Comparison of ENCODE assay signal across 19 cellular contexts in the genomic region with DNA sequence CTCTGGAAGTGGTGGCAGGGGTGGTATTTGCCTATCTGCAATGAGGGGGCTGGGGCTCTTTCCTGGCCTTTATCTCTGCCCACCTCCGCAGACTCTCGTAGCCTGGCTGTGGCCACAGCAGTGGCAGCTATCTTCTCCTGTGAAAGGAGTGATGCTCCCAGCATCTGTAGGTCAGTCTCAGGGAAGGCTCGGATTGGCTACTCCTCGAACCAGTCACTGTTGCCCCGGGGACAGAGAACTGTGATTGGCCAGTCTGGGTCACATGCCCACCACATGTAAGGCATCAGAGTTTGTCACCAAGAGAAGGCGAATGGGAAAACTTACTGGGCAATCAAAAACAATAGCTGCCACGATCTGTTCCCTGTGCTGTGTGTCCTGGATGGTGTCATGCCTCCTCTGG. TPM values are rescaled to one million over a fixed set of nuclear protein-coding genes. Genes with fewer than 3 reads are reported as not detected.
"Had no signal": no experiment of that assay in that cellular context is flagged by ENCODE, and none has a peak within 500 bp of the region (broad histone marks: within the 10 kb centered on the region; RNA-seq: fewer than 3 reads in every experiment).

No MANE protein-coding gene starts in this region.

- ATAC-seq: activated naive CD8-positive, alpha-beta T cell treated with anti-CD3 and anti-CD28 coated beads, Interleukin-2, amount 50 U/mL, for 24 hours; foreskin keratinocyte; heart left ventricle; left lobe of liver; sciatic nerve had no signal

- H3K27me3 ChIP-seq: ascending aorta, upper lobe of left lung had no signal

- H3K36me3 ChIP-seq: ascending aorta, heart left ventricle, prostate gland, upper lobe of left lung had no signal

- H3K27ac ChIP-seq: ascending aorta, foreskin keratinocyte, heart left ventricle, prostate gland, upper lobe of left lung had no signal

- H3K9me3 ChIP-seq: ascending aorta, heart left ventricle, prostate gland, upper lobe of left lung had no signal

- H3K4me3 ChIP-seq: ascending aorta, heart left ventricle, prostate gland, upper lobe of left lung had no signal

- FAIRE-seq: bronchial epithelial cell had no signal

- H3K4me1 ChIP-seq: foreskin keratinocyte, prostate gland had no signal

- DNase-seq: activated CD4-positive, alpha-beta memory T cell treated with anti-CD3 and anti-CD28 coated beads, Interleukin-2, amount 10 ng/mL, durations not matched to agents 7 days and 5 days; activated CD4-positive, alpha-beta T cell treated with anti-CD3 and anti-CD28 coated beads for 1 hour; activated gamma-delta T cell; activated naive CD8-positive, alpha-beta T cell treated with anti-CD3 and anti-CD28 coated beads, Interleukin-2, amount 50 U/mL, for 24 hours; activated T-cell treated with anti-CD3 and anti-CD28 coated beads, Interleukin-2, amount 50 U/mL, for 48 hours; foreskin keratinocyte; heart left ventricle; mammary epithelial cell; nucleus accumbens; stimulated activated CD4-positive, alpha-beta T cell treated with anti-CD3 and anti-CD28 coated beads, Interleukin-12 subunit alpha, Interleukin-12 subunit beta, amount 100 ng/mL, for 4 hours; stimulated activated naive CD4-positive, alpha-beta T cell; substantia nigra; upper lobe of left lung had no signal

RNA-seq across cellular contexts. Expression of gene FGD5, which starts 30.1 kb away (rescaled TPM):
- total RNA-seq: bronchial epithelial cell; foreskin keratinocyte; mammary epithelial cell; natural killer cell treated with Interleukin-12 subunit alpha and Interleukin-12 subunit beta and Interleukin-15 and Interleukin-18, amount 100 ng/mL, for 72 hours had no signal
- polyA plus RNA-seq: foreskin keratinocyte, mammary epithelial cell had no signal
